ENCODE assay signal across 8 cellular contexts in the genomic region with DNA sequence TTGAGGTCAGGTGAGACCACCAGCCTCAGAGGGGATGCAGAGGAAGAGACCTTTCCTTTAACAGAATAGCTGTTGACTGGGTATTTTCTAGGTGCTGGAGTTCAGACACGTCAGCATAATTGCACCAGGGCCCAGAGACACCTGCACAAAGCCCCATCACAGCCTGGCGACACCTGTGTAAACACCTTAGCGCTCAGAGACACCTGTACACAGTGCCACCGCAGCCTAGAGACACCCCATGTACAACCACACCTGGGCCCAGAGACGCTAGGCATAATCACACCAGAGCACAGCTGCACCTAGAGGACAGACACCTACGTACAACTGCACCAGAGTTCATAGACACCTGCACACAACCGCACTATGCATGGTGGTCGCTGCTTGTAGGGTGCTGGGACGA. TPM values are rescaled to one million over a fixed set of nuclear protein-coding genes. Genes with fewer than 3 reads are reported as not detected.
DNase-seq lines count a peak whose midpoint lies in the region; ATAC-seq and TF ChIP-seq lines count a peak whose summit lies in the region.

No MANE protein-coding gene starts in this region.

- POLR2A ChIA-PET in A673 (lab: Charles Lee; ENCODE audit: low non-redundant PET): no interaction called here

- H3K9me3 ChIP-seq in A673 (ENCODE audit: low read depth, low read length, poor library complexity, severe bottlenecking): no peaks in the 10 kb centered on the region
- no peaks in the 10 kb centered on the region for H3K9me3 ChIP-seq in GM23248 (ENCODE audit: low read depth)
- H3K9me3 ChIP-seq in left lung: no peaks in the 10 kb centered on the region

- peaks cover 66% of the 10 kb centered on the region for H3K79me2 ChIP-seq in GM23248 (ENCODE audit: insufficient read depth)

- no peaks in the 10 kb centered on the region for H3K36me3 Mint-ChIP-seq in glutamatergic neuron (ENCODE audit: unreplicated experiment)

- DNase-seq in A673 (ENCODE audit: low spot score) (no peak), GM23248 (no peak), SW480 (ENCODE audit: low spot score) (peak; percentile 18), glutamatergic neuron (no peak), left lung (no peak)
- no peak for DNase-seq in stimulated activated CD4-positive, alpha-beta T cell treated with anti-CD3 and anti-CD28 coated beads, Interleukin-2, amount 100 ng/mL, for 24 hours

- peak overlapping the region; percentile 91 for H3K4me2 ChIP-seq in GM23248 (ENCODE audit: unreplicated experiment)

- no peaks in the 10 kb centered on the region for H3K4me1 ChIP-seq in A673 (ENCODE audit: insufficient read depth, low read length, poor library complexity, severe bottlenecking)
- H3K4me1 ChIP-seq in GM23248 (ENCODE audit: insufficient read depth): peaks cover 7% of the 10 kb centered on the region; the same call in 1 of the 2 replicates
- H3K4me1 ChIP-seq in left lung: peaks cover 5 to 30% of the 10 kb centered on the region in 2 donors

- H2AFZ ChIP-seq in GM23248: no peak overlapping the region; the same call in 1 of the 2 replicates

- ATAC-seq in left lung (no peak), HG03159 (IDR thresholded peaks at IDR 0.05; ENCODE audit: unreplicated experiment) (no peak), GM19328 (IDR thresholded peaks at IDR 0.05; ENCODE audit: unreplicated experiment) (no peak)

- no TSS peak for BruUV-seq in A673 (replicated peaks; lab: Mats Ljungman, UMichigan)

- H3K27me3 ChIP-seq in A673 (replicated peaks; ENCODE audit: insufficient read depth, low read depth, low read length, poor library complexity) (no peaks in the 10 kb centered on the region), GM23248 (replicated peaks; ENCODE audit: insufficient read depth) (no peaks in the 10 kb centered on the region), left lung (no peaks in the 10 kb centered on the region)

- H3K4me1 Mint-ChIP-seq in glutamatergic neuron (ENCODE audit: low read depth, unreplicated experiment): peaks cover 5% of the 10 kb centered on the region

- peak overlapping the region; percentile 90 for H3K9ac ChIP-seq in GM23248

- no peaks in the 10 kb centered on the region for H3F3A ChIP-seq in GM23248 (ENCODE audit: insufficient read depth)

- intact Hi-C loops in A673 (cut with micrococcal nuclease; ENCODE audit: unreplicated experiment): no loop called here
- intact Hi-C loops in left lung (cut with DNase I): no loop called here

- TF ChIP-seq CTCF in A673 (conservative IDR thresholded peaks at IDR 0.05; ENCODE audit: low read depth, low read length) (no peak), glutamatergic neuron (IDR thresholded peaks at IDR 0.05; ENCODE audit: partially characterized antibody, unreplicated experiment) (no peak), left lung (IDR thresholded peaks at IDR 0.05) (no peak)

- CTCF ChIA-PET in A673 (lab: Charles Lee): no interaction called here

- in situ Hi-C loops in GM23248 (cut with MboI): no loop called here

- H3K36me3 ChIP-seq in A673 (ENCODE audit: insufficient read depth, low read length, poor library complexity, severe bottlenecking) (peaks cover 50% of the 10 kb centered on the region), GM23248 (ENCODE audit: low read depth) (peaks cover 6% of the 10 kb centered on the region; the same call in 1 of the 2 replicates), left lung (peaks cover 0 to 27% of the 10 kb centered on the region in 2 donors)

- WGBS in GM23248 (ENCODE audit: low coverage in 1 of 2, low lambda C conversion rate in 2 of 2, missing lambda C conversion rate in 2 of 2), 2 experiments: 81 to 82% methylated on average over 9 of the region's 9 CpGs

- H3K4me3 ChIP-seq in A673 (ENCODE audit: low read depth, low read length, poor library complexity, severe bottlenecking) (peak overlapping the region; percentile 87), GM23248 (peak overlapping the region; percentile 82), left lung (peak overlapping the region in 1 of 2 donors; percentile 82)

- peak overlapping the region; percentile 80 for H3K4me3 Mint-ChIP-seq in glutamatergic neuron (ENCODE audit: unreplicated experiment)

- H3K9me3 Mint-ChIP-seq in glutamatergic neuron (ENCODE audit: unreplicated experiment): peaks cover 5% of the 10 kb centered on the region

- no peak overlapping the region for H3K27ac Mint-ChIP-seq in glutamatergic neuron (ENCODE audit: unreplicated experiment)

- no peaks in the 10 kb centered on the region; the same call in 1 of the 2 replicates for H4K20me1 ChIP-seq in GM23248 (ENCODE audit: insufficient read depth)

- no peaks in the 10 kb centered on the region for H3K27me3 Mint-ChIP-seq in glutamatergic neuron (ENCODE audit: unreplicated experiment)

- H3K27ac ChIP-seq in A673 (ENCODE audit: low read depth, low read length, poor library complexity, severe bottlenecking) (peak overlapping the region; percentile 98), GM23248 (no peak overlapping the region), left lung (no peak overlapping the region)

- no peaks in the 10 kb centered on the region for H3K9me2 ChIP-seq in GM23248 (ENCODE audit: insufficient read depth)

RNA-seq across cellular contexts. Expression of a gene that starts 1.0 kb away (rescaled TPM):
- total RNA-seq in A673 (2021) (64.6 and 69.1 TPM in 2 replicates), glutamatergic neuron (ENCODE audit: unreplicated experiment) (3.9 TPM), left lung (1 to 10 TPM; 4.3 to 4.5 TPM)
- 19.5 and 24.0 TPM in 2 replicates for total RNA-seq in GM23248 (2014; rRNA removed; shearing (Covaris generic))
- 20.4 and 25.9 TPM in 2 replicates for polyA plus RNA-seq in GM23248 (2016; fragmentation: Nextera tagmentation; extraction: Ambion mirVana)

RNA-seq across cellular contexts. Expression of a gene that starts 1.1 kb away (rescaled TPM):
- total RNA-seq in A673 (2021) (73.7 and 76.5 TPM in 2 replicates), glutamatergic neuron (ENCODE audit: unreplicated experiment) (104 TPM), left lung (10 to 100 TPM; 37.9 to 40.8 TPM)
- 25.9 and 30.6 TPM in 2 replicates for total RNA-seq in GM23248 (2014; rRNA removed; shearing (Covaris generic))
- 16.8 and 18.2 TPM in 2 replicates for polyA plus RNA-seq in GM23248 (2016; fragmentation: Nextera tagmentation; extraction: Ambion mirVana)

RNA-seq across cellular contexts. Expression of a gene that starts 42.9 kb away (rescaled TPM):
- total RNA-seq in A673 (2021) (45.5 and 47.3 TPM in 2 replicates), glutamatergic neuron (ENCODE audit: unreplicated experiment) (73.0 TPM), left lung (10 to 100 TPM; 14.6 to 34.9 TPM)
- 0.65 TPM in 1 of 2 replicates, not detected in the other for total RNA-seq in GM23248 (2014; rRNA removed; shearing (Covaris generic))
- polyA plus RNA-seq in GM23248 (2016; fragmentation: Nextera tagmentation; extraction: Ambion mirVana): 0.19 and 0.26 TPM in 2 replicates
